Comparison of ENCODE assay signal across 13 cellular contexts in the genomic region with DNA sequence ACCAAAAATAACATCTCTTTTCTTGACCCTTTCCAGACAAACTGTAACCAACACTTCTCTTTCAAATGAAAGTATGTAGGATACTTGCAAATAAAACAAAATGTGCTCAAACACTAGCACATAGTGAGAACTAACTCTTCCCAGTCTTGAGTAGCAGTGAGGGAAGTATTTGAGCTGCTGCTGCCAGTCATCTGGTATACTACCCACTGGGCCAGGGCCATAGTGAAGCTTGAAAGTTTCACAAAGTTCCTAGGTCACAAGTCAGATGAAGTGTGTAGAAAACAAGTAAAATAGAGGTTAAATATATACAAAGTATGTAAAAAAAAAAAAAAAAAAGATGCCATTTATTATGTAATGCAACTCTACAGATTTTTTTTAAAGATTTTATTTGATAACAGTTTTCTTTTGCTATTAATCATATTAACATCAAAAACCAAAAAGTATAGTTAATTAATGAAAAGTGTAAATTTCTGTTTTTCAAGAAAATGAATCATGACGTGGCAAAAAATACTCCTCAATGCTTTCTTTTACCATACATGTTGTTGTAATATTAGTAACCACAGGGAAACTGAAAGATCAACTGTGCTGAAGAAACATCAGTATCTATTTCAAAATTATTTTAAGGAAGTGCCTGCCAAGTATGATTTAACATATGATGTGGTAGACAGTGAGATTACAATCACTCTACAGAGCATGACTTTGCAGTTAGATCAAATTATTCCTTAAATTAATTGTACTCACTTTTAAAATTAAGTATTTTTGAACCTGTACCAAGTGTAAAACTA. TPM values are rescaled to one million over a fixed set of nuclear protein-coding genes. Genes with fewer than 3 reads are reported as not detected.
A peak's percentile ranks its signal among the peaks of the same experiment; 100 is the strongest.
DNase-seq lines count a peak whose midpoint lies in the region; ATAC-seq and TF ChIP-seq lines count a peak whose summit lies in the region.
"Had no signal": no experiment of that assay in that cellular context is flagged by ENCODE, and none has a peak within 500 bp of the region (broad histone marks: within the 10 kb centered on the region; RNA-seq: fewer than 3 reads in every experiment).

No MANE protein-coding gene starts in this region.

- peaks cover 4% of the 10 kb centered on the region for H3K9me3 Mint-ChIP-seq in activated CD8-positive, alpha-beta memory T cell treated with anti-CD3 and anti-CD28 coated beads, Interleukin-2, amount 10 ng/mL, durations not matched to agents 7 days and 5 days (ENCODE audit: low read depth)

- CTCF ChIA-PET in activated CD8-positive, alpha-beta memory T cell treated with anti-CD3 and anti-CD28 coated beads, Interleukin-2, amount 10 ng/mL, durations not matched to agents 7 days and 5 days (lab: Charles Lee) = no interaction called here

- no peak overlapping the region for H3K27ac Mint-ChIP-seq in activated CD8-positive, alpha-beta memory T cell treated with anti-CD3 and anti-CD28 coated beads, Interleukin-2, amount 10 ng/mL, durations not matched to agents 7 days and 5 days
- H3K27ac Mint-ChIP-seq: activated CD4-positive, alpha-beta memory T cell treated with anti-CD3 and anti-CD28 coated beads, Interleukin-2, amount 10 ng/mL, durations not matched to agents 7 days and 5 days had no signal

- H3K4me1 Mint-ChIP-seq in activated CD8-positive, alpha-beta memory T cell treated with anti-CD3 and anti-CD28 coated beads, Interleukin-2, amount 10 ng/mL, durations not matched to agents 7 days and 5 days = peaks cover 2% of the 10 kb centered on the region
- H3K4me1 Mint-ChIP-seq: activated CD4-positive, alpha-beta memory T cell treated with anti-CD3 and anti-CD28 coated beads, Interleukin-2, amount 10 ng/mL, durations not matched to agents 7 days and 5 days had no signal

- no peak for TF ChIP-seq CTCF in fibroblast of pulmonary artery (IDR thresholded peaks at IDR 0.05; ENCODE audit: low read length, missing control alignments)

- no peak overlapping the region for H3K4me3 Mint-ChIP-seq in activated CD8-positive, alpha-beta memory T cell treated with anti-CD3 and anti-CD28 coated beads, Interleukin-2, amount 10 ng/mL, durations not matched to agents 7 days and 5 days
- H3K4me3 Mint-ChIP-seq: activated CD4-positive, alpha-beta memory T cell treated with anti-CD3 and anti-CD28 coated beads, Interleukin-2, amount 10 ng/mL, durations not matched to agents 7 days and 5 days had no signal

- H3K36me3 Mint-ChIP-seq in activated CD8-positive, alpha-beta memory T cell treated with anti-CD3 and anti-CD28 coated beads, Interleukin-2, amount 10 ng/mL, durations not matched to agents 7 days and 5 days = peaks cover 1% of the 10 kb centered on the region

- peak; percentile 19 for DNase-seq in fibroblast of pulmonary artery (ENCODE audit: low read depth)
- DNase-seq in DMS 273 treated with DMSO at 0.1 percent for 48 hours (lab: John Stamatoyannopoulos, UW) = no peak
- no peak for DNase-seq in NCI-H187 (lab: John Stamatoyannopoulos, UW)
- no peak for DNase-seq in activated CD8-positive, alpha-beta memory T cell treated with anti-CD3 and anti-CD28 coated beads, Interleukin-2, amount 10 ng/mL, durations not matched to agents 7 days and 5 days
- DNase-seq in A172 (ENCODE audit: low spot score) = no peak
- DNase-seq: activated CD4-positive, alpha-beta memory T cell treated with anti-CD3 and anti-CD28 coated beads, Interleukin-2, amount 10 ng/mL, durations not matched to agents 7 days and 5 days; Caco-2; MG63; NCI-H524; SW 1271 had no signal

- ATAC-seq in GM18517 (IDR thresholded peaks at IDR 0.05; ENCODE audit: unreplicated experiment) = peak; percentile 75
- ATAC-seq in GM21737 (IDR thresholded peaks at IDR 0.05; ENCODE audit: unreplicated experiment) = peak; percentile 75
- peak; percentile 65 for ATAC-seq in HG03571 (IDR thresholded peaks at IDR 0.05; ENCODE audit: unreplicated experiment)
- no peak for ATAC-seq in activated CD8-positive, alpha-beta memory T cell treated with anti-CD3 and anti-CD28 coated beads, Interleukin-2, amount 10 ng/mL, durations not matched to agents 7 days and 5 days

- H3K27me3 Mint-ChIP-seq in activated CD8-positive, alpha-beta memory T cell treated with anti-CD3 and anti-CD28 coated beads, Interleukin-2, amount 10 ng/mL, durations not matched to agents 7 days and 5 days = peaks cover 3% of the 10 kb centered on the region

- H3K4me3 ChIP-seq in fibroblast of pulmonary artery (replicated peaks; ENCODE audit: low read depth, low read length) = no peak overlapping the region
- H3K4me3 ChIP-seq: MG63 had no signal

RNA-seq across cellular contexts. Expression of gene TRIB2, which starts 21.6 kb away (rescaled TPM):
- total RNA-seq in activated CD8-positive, alpha-beta memory T cell treated with anti-CD3 and anti-CD28 coated beads, Interleukin-2, amount 10 ng/mL, durations not matched to agents 7 days and 5 days = 10 to 100 TPM; 14.3 to 28.5 TPM
- 2.0 and 8.3 TPM in 2 replicates for total RNA-seq in A172 (2014; rRNA removed; shearing (Covaris generic))
